ENCODE assay signal across 8 cellular contexts in genomic region chr20:45311589-45312211, GRCh38. TPM values are rescaled to one million over a fixed set of nuclear protein-coding genes. Genes with fewer than 3 reads are reported as not detected.
A peak's percentile ranks its signal among the peaks of the same experiment; 100 is the strongest.
DNase-seq lines count a peak whose midpoint lies in the region; ATAC-seq and TF ChIP-seq lines count a peak whose summit lies in the region.

No MANE protein-coding gene starts in this region.

- peaks cover 42% of the 10 kb centered on the region for H3K27me3 ChIP-seq in AG04450 (ENCODE audit: control insufficient read depth, insufficient read depth, low read length)
- H3K27me3 ChIP-seq in fibroblast of lung (ENCODE audit: control insufficient read depth, insufficient read depth, low read length): peaks cover 18% of the 10 kb centered on the region
- H3K27me3 ChIP-seq in ovary: no peaks in the 10 kb centered on the region
- no peaks in the 10 kb centered on the region for H3K27me3 ChIP-seq in aorta (ENCODE audit: control insufficient read depth in 1 of 2, insufficient read depth in 2 of 2, low read length in 1 of 2)

- H3K9ac ChIP-seq in fibroblast of lung (ENCODE audit: insufficient read depth, low read length): no peak overlapping the region

- ATAC-seq in aorta (ENCODE audit: low FRiP score) (no peak), HG03354 (IDR thresholded peaks at IDR 0.05; ENCODE audit: poor library complexity, severe bottlenecking, unreplicated experiment) (no peak)

- H3K79me2 ChIP-seq in fibroblast of lung (ENCODE audit: control insufficient read depth, insufficient read depth, low read length): no peaks in the 10 kb centered on the region

- POLR2A ChIA-PET in AG04450 (lab: Yijun Ruan, JAX): no interaction called here

- no peak for TF ChIP-seq EP300 in ovary (IDR thresholded peaks at IDR 0.05)

- H3K36me3 ChIP-seq in fibroblast of lung (ENCODE audit: control insufficient read depth, insufficient read depth, low read length) (no peaks in the 10 kb centered on the region), ovary (no peaks in the 10 kb centered on the region), aorta (ENCODE audit: control insufficient read depth in 1 of 2, insufficient read depth in 2 of 2, low read length in 1 of 2) (no peaks in the 10 kb centered on the region)

- H2AFZ ChIP-seq in fibroblast of lung (ENCODE audit: low read length): no peak overlapping the region

- peak; percentile 77 for TF ChIP-seq CTCF in AG04450 (IDR thresholded peaks at IDR 0.05; ENCODE audit: low read depth, low read length)
- peak; percentile 71 to 73 for TF ChIP-seq CTCF in fibroblast of lung (conservative IDR thresholded peaks at IDR 0.05 in 1 of 2, IDR thresholded peaks at IDR 0.05 in 1 of 2; ENCODE audit: low read depth in 1 of 2, low read length in 2 of 2)
- peak in 1 of 3 donors; percentile 32 for TF ChIP-seq CTCF in ovary (IDR thresholded peaks at IDR 0.05)

- H3K9me3 ChIP-seq in AG04450 (ENCODE audit: control insufficient read depth, insufficient read depth, low read length) (no peaks in the 10 kb centered on the region; the same call in 1 of the 2 replicates), fibroblast of lung (ENCODE audit: control insufficient read depth, insufficient read depth, low read depth, low read length) (no peaks in the 10 kb centered on the region), ovary (no peaks in the 10 kb centered on the region), aorta (ENCODE audit: control insufficient read depth, low read length) (no peaks in the 10 kb centered on the region)

- H3K4me1 ChIP-seq in fibroblast of lung (ENCODE audit: control insufficient read depth, extremely low read depth, insufficient read depth, low read length) (no peaks in the 10 kb centered on the region), ovary (ENCODE audit: insufficient read depth) (no peaks in the 10 kb centered on the region), aorta (ENCODE audit: control insufficient read depth in 1 of 2, insufficient read depth in 2 of 2, low read length in 2 of 2) (no peaks in the 10 kb centered on the region)

- H3K4me3 ChIP-seq in AG04450 (ENCODE audit: low read depth, low read length) (no peak overlapping the region), fibroblast of lung (replicated peaks in 1 of 4; ENCODE audit: control extremely low read depth in 1 of 4, insufficient read depth in 1 of 4, low read depth in 3 of 4, low read length in 4 of 4) (no peak overlapping the region), ovary (no peak overlapping the region), aorta (ENCODE audit: low read length in 2 of 2) (no peak overlapping the region)

- no peak for TF ChIP-seq POLR2A in ovary (IDR thresholded peaks at IDR 0.05)

- H4K20me1 ChIP-seq in fibroblast of lung (ENCODE audit: control insufficient read depth, extremely low read depth, insufficient read depth, low read length): no peaks in the 10 kb centered on the region

- H3K27ac ChIP-seq in AG04450 (ENCODE audit: low read depth, low read length): no peak overlapping the region
- no peak overlapping the region for H3K27ac ChIP-seq in fibroblast of lung (ENCODE audit: insufficient read depth, low read length)
- H3K27ac ChIP-seq in ovary: no peak overlapping the region
- H3K27ac ChIP-seq in aorta (ENCODE audit: low read depth in 1 of 2, low read length in 2 of 2): no peak overlapping the region

- DNase-seq in AG04450 (ENCODE audit: low read depth, low spot score): no peak
- peak; percentile 73 for DNase-seq in GM19238 (ENCODE audit: insufficient read length, low spot score)
- DNase-seq in NOMO-1 treated with DMSO at 0.1 percent for 48 hours (lab: John Stamatoyannopoulos, UW; ENCODE audit: unreplicated experiment): peak; percentile 41
- peak; percentile 71 for DNase-seq in activated T-cell treated with anti-CD3 and anti-CD28 coated beads for 48 hours (ENCODE audit: low read depth)
- peak; percentile 38 for DNase-seq in fibroblast of lung (ENCODE audit: low read depth in 2 of 2)
- peak; percentile 16 to 67 (median 32) for DNase-seq in ovary
- DNase-seq in aorta: peak; percentile 71 to 88

- CTCF ChIA-PET in AG04450 (lab: Charles Lee): interaction anchor here (0.5 to 3.0 kb wide), 25 partner anchors 8 to 526 kb away, joined by 3 to 31 read pairs (median 4); partner anchors contain the start of gene SYS1

- 12 to 22% (median 14%) methylated on average over 42 to 45 of the region's 45 CpGs for WGBS in ovary, 3 donors
- 20% methylated on average over 40 to 45 of the region's 45 CpGs for WGBS in aorta, 2 donors

- intact Hi-C loops in ovary (cut with DNase I) (loop anchor here in 1 of 4 donors (10.0 kb wide), 2 partner anchors 133 to 463 kb away; no protein-coding TSS in a partner anchor), aorta (cut with DNase I) (no loop called here)

- H3K4me2 ChIP-seq in fibroblast of lung (ENCODE audit: extremely low read depth, insufficient read depth, low read length): no peak overlapping the region

RNA-seq across cellular contexts. Expression of gene MATN4, which starts 3.6 kb away (rescaled TPM):
- polyA plus RNA-seq in AG04450 (2011; rRNA removed): 0.04 TPM in 1 of 2 replicates, not detected in the other
- not detected in 2 replicates for polyA minus RNA-seq in AG04450 (2011; rRNA and poly(A)+ RNA removed)
- total RNA-seq in fibroblast of lung: under 0.01 TPM in 2 replicates
- polyA plus RNA-seq in fibroblast of lung: 0.02 and 0.06 TPM in 2 replicates
- not detected in 2 replicates for polyA plus RNA-seq in fibroblast of lung (2012)
- not detected in 2 replicates for polyA minus RNA-seq in fibroblast of lung (ENCODE audit: low replicate concordance)
- total RNA-seq in ovary: under 1 TPM in 1 of 7 donors, not detected in 6; 0.10 TPM
- polyA plus RNA-seq in ovary: not detected
- total RNA-seq in aorta: under 1 TPM; 0.42 to 0.69 TPM
- polyA plus RNA-seq in aorta: under 1 TPM in 1 of 2 donors, not detected in 1; 0.18 TPM

RNA-seq across cellular contexts. Expression of gene RBPJL, which starts 5.1 kb away (rescaled TPM):
- polyA plus RNA-seq in AG04450 (2011; rRNA removed) (not detected in 2 replicates), fibroblast of lung (not detected in 2 replicates), ovary (not detected), aorta (under 1 TPM; 0.08 to 0.38 TPM)
- not detected in 2 replicates for polyA minus RNA-seq in AG04450 (2011; rRNA and poly(A)+ RNA removed)
- total RNA-seq in fibroblast of lung (not detected in 2 replicates), ovary (under 1 TPM in 2 of 7 donors, not detected in 5; 0.36 to 0.38 TPM), aorta (not detected)
- not detected in 2 replicates for polyA plus RNA-seq in fibroblast of lung (2012)
- not detected in 2 replicates for polyA minus RNA-seq in fibroblast of lung (ENCODE audit: low replicate concordance)

RNA-seq across cellular contexts. Expression of gene SDC4, which starts 36.5 kb away (rescaled TPM):
- polyA plus RNA-seq in AG04450 (2011; rRNA removed) (177 and 204 TPM in 2 replicates), fibroblast of lung (226 and 312 TPM in 2 replicates), ovary (10 to 100 TPM; 17.3 to 49.0 TPM), aorta (10 to 100 TPM; 19.2 to 50.6 TPM)
- polyA minus RNA-seq in AG04450 (2011; rRNA and poly(A)+ RNA removed): 280 and 309 TPM in 2 replicates
- total RNA-seq in fibroblast of lung (142 and 175 TPM in 2 replicates), ovary (100 to 1,000 TPM in 1 of 7 donors, 10 to 100 TPM in 6; 12.9 to 269 (median 45.9) TPM), aorta (100 to 1,000 TPM in 1 of 2 donors, 10 to 100 TPM in 1; 51.2 to 114 TPM)
- polyA plus RNA-seq in fibroblast of lung (2012): 220 and 326 TPM in 2 replicates
- 291 and 339 TPM in 2 replicates for polyA minus RNA-seq in fibroblast of lung (ENCODE audit: low replicate concordance)

RNA-seq across cellular contexts. Expression of gene SYS1, which starts 51.3 kb away (rescaled TPM):
- polyA plus RNA-seq in AG04450 (2011; rRNA removed) (25.1 and 33.4 TPM in 2 replicates), fibroblast of lung (21.9 and 23.4 TPM in 2 replicates), ovary (10 to 100 TPM; 33.0 to 47.0 TPM), aorta (10 to 100 TPM; 14.3 to 14.4 TPM)
- polyA minus RNA-seq in AG04450 (2011; rRNA and poly(A)+ RNA removed): 37.9 and 46.4 TPM in 2 replicates
- total RNA-seq in fibroblast of lung (20.0 and 20.5 TPM in 2 replicates), ovary (10 to 100 TPM; 29.2 to 69.7 (median 32.8) TPM), aorta (10 to 100 TPM; 20.3 to 25.0 TPM)
- polyA plus RNA-seq in fibroblast of lung (2012): 17.7 and 18.4 TPM in 2 replicates
- 77.0 and 135 TPM in 2 replicates for polyA minus RNA-seq in fibroblast of lung (ENCODE audit: low replicate concordance)

RNA-seq across cellular contexts. Expression of gene SLPI, which starts 57.3 kb away (rescaled TPM):
- polyA plus RNA-seq in AG04450 (2011; rRNA removed): not detected in 2 replicates
- polyA minus RNA-seq in AG04450 (2011; rRNA and poly(A)+ RNA removed): not detected in 2 replicates
- 0.17 and 0.77 TPM in 2 replicates for total RNA-seq in fibroblast of lung
- 3.7 TPM in 1 of 2 replicates, not detected in the other for polyA plus RNA-seq in fibroblast of lung
- polyA plus RNA-seq in fibroblast of lung (2012): 1.8 TPM in 1 of 2 replicates, not detected in the other
- not detected in 2 replicates for polyA minus RNA-seq in fibroblast of lung (ENCODE audit: low replicate concordance)
- total RNA-seq in ovary: 100 to 1,000 TPM in 2 of 7 donors, 10 to 100 TPM in 3, 1 to 10 TPM in 1, not detected in 1; 4.0 to 622 (median 33.3) TPM
- 10 to 100 TPM; 16.6 to 45.5 TPM for polyA plus RNA-seq in ovary
- total RNA-seq in aorta: 100 to 1,000 TPM in 1 of 2 donors, 10 to 100 TPM in 1; 41.2 to 151 TPM
- 10 to 100 TPM; 24.4 to 34.8 TPM for polyA plus RNA-seq in aorta
